In genomic region chr14:41609704-41610183, GRCh38 we compare ENCODE assay signal across 8 cellular contexts. TPM values are rescaled to one million over a fixed set of nuclear protein-coding genes. Genes with fewer than 3 reads are reported as not detected.
A peak's percentile ranks its signal among the peaks of the same experiment; 100 is the strongest.
DNase-seq lines count a peak whose midpoint lies in the region; ATAC-seq and TF ChIP-seq lines count a peak whose summit lies in the region.

No MANE protein-coding gene starts in this region.

- no peaks in the 10 kb centered on the region for H3K36me3 Mint-ChIP-seq in WTC11

- no peak overlapping the region for H3K27ac Mint-ChIP-seq in WTC11

- no peaks in the 10 kb centered on the region for H3K36me3 ChIP-seq in spleen

- H3K9me3 Mint-ChIP-seq in WTC11: no peaks in the 10 kb centered on the region

- intact Hi-C loops in spleen (cut with DNase I; ENCODE audit: low total_unique reads): no loop called here

- ATAC-seq in WTC11 (peak; percentile 73), HG03196 (IDR thresholded peaks at IDR 0.05; ENCODE audit: unreplicated experiment) (no peak), GM21737 (IDR thresholded peaks at IDR 0.05; ENCODE audit: unreplicated experiment) (no peak)

- peak; percentile 73 for DNase-seq in HuH-7 (ENCODE audit: low spot score)
- DNase-seq in WTC11 (ENCODE audit: low spot score): peak; percentile 81
- DNase-seq in hypothalamus (lab: John Stamatoyannopoulos, UW): peak in 37 of 51 donors; percentile 18 to 87 (median 66)
- peak; percentile 77 for DNase-seq in spleen
- DNase-seq in stimulated activated CD4-positive, alpha-beta T cell treated with anti-CD3 and anti-CD28 coated beads, Interleukin-2, amount 100 ng/mL, for 48 hours: no peak

- H3K27me3 ChIP-seq in spleen (replicated peaks in 1 of 7): peaks cover 4 to 65% (median 47%) of the 10 kb centered on the region in 7 donors

- TF ChIP-seq CTCF in 22Rv1 (IDR thresholded peaks at IDR 0.05) (peak; percentile 77), WTC11 (IDR thresholded peaks at IDR 0.05) (no peak), spleen (IDR thresholded peaks at IDR 0.05 in 8 of 11, conservative IDR thresholded peaks at IDR 0.05 in 3 of 11) (peak in 4 of 11 experiments; percentile 9 to 55 (median 20))

- H3K27ac ChIP-seq in 22Rv1: peak overlapping the region; percentile 64
- peak overlapping the region in 1 of 8 donors; percentile 16 for H3K27ac ChIP-seq in spleen

- POLR2A ChIA-PET in WTC11 (lab: Charles Lee): interaction anchor here (0.6 to 1.4 kb wide), 3 partner anchors 12 to 170 kb away, joined by 3 to 4 read pairs (median 4); no protein-coding TSS in a partner anchor

- H3K27me3 Mint-ChIP-seq in WTC11 (ENCODE audit: low read depth): peaks cover 41% of the 10 kb centered on the region

- no peaks in the 10 kb centered on the region for H3K9me3 ChIP-seq in spleen

- H3K4me3 ChIP-seq in spleen: peak overlapping the region in 6 of 8 donors; percentile 6 to 57 (median 27)

- CTCF ChIA-PET in WTC11 (lab: Charles Lee): interaction anchor here (0.5 to 1.8 kb wide), 15 partner anchors 8 to 689 kb away, joined by 3 to 20 read pairs (median 3); no protein-coding TSS in a partner anchor

- 2 to 11% (median 3%) methylated on average over 21 to 24 of the region's 24 CpGs for WGBS in spleen, 5 donors

- H3K4me3 Mint-ChIP-seq in WTC11: peak overlapping the region; percentile 91

- H3K4me1 Mint-ChIP-seq in WTC11: peaks cover 30% of the 10 kb centered on the region

- TF ChIP-seq POLR2A in spleen (IDR thresholded peaks at IDR 0.05): no peak

- peaks cover 10 to 55% (median 45%) of the 10 kb centered on the region in 6 donors for H3K4me1 ChIP-seq in spleen

TF ChIP-seq in WTC11, 78 proteins besides CTCF, POLR2A, EP300 and RAD21 (continues in another document):
- TF ChIP-seq ZNF512 (CRISPR knock-in tag; IDR thresholded peaks at IDR 0.05; ENCODE audit: borderline replicate concordance): no peak
- no peak for TF ChIP-seq GRHL2 (CRISPR knock-in tag; IDR thresholded peaks at IDR 0.05; ENCODE audit: insufficient replicate concordance, severe bottlenecking)
- TF ChIP-seq NR2C2 (CRISPR knock-in tag; IDR thresholded peaks at IDR 0.05): no peak
- TF ChIP-seq ATF1 (CRISPR knock-in tag; IDR thresholded peaks at IDR 0.05): no peak
- 0 out of 2 replicates have a peak, but pooled peaks have one; percentile 37 for TF ChIP-seq SP1 (CRISPR knock-in tag; conservative IDR thresholded peaks at IDR 0.05)
- no peak for TF ChIP-seq PRRX2 (CRISPR knock-in tag; IDR thresholded peaks at IDR 0.05)
- no peak for TF ChIP-seq NFATC4 (CRISPR knock-in tag; IDR thresholded peaks at IDR 0.05)
- no peak for TF ChIP-seq ZNF121 (CRISPR knock-in tag; IDR thresholded peaks at IDR 0.05)
- TF ChIP-seq ZNF219 (CRISPR knock-in tag; IDR thresholded peaks at IDR 0.05; ENCODE audit: borderline replicate concordance): no peak
- TF ChIP-seq AFF4 (CRISPR knock-in tag; IDR thresholded peaks at IDR 0.05; ENCODE audit: borderline replicate concordance): 0 out of 2 replicates have a peak, but pooled peaks have one; percentile 60
- TF ChIP-seq ARID4B (CRISPR knock-in tag; IDR thresholded peaks at IDR 0.05; ENCODE audit: borderline replicate concordance): peak; percentile 92; the same call in 1 of the 2 replicates
- no peak for TF ChIP-seq ZNF671 (CRISPR knock-in tag; IDR thresholded peaks at IDR 0.05)
- no peak for TF ChIP-seq E2F4 (CRISPR knock-in tag; IDR thresholded peaks at IDR 0.05; ENCODE audit: borderline replicate concordance, low read depth)
- TF ChIP-seq FOXJ3 (CRISPR knock-in tag; IDR thresholded peaks at IDR 0.05; ENCODE audit: borderline replicate concordance): no peak
- no peak for TF ChIP-seq CREB1 (CRISPR knock-in tag; IDR thresholded peaks at IDR 0.05)
- no peak for TF ChIP-seq ELF4 (CRISPR knock-in tag; IDR thresholded peaks at IDR 0.05; ENCODE audit: low read depth)
- TF ChIP-seq MLX (CRISPR knock-in tag; IDR thresholded peaks at IDR 0.05): no peak

RNA-seq across cellular contexts. Expression of gene LRFN5, which starts 3.1 kb away (rescaled TPM):
- total RNA-seq in WTC11 (2021): 4.7 to 15.8 TPM (median 5.3 TPM) in 3 replicates
- 1 to 10 TPM in 6 of 7 donors, under 1 TPM in 1; 0.60 to 3.0 (median 2.6) TPM for total RNA-seq in spleen
- under 1 TPM; 0.08 to 0.11 (median 0.10) TPM for polyA plus RNA-seq in spleen

Comparison
In these comparisons a context has a peak if more than half of its experiments do, and no peak if none do; other contexts are left out.
1. DNase-seq: peak in HuH-7 (single experiment), WTC11 (single experiment), hypothalamus (37 of 51) and spleen (single experiment); none in stimulated activated CD4-positive, alpha-beta T cell treated with anti-CD3 and anti-CD28 coated beads, Interleukin-2, amount 100 ng/mL, for 48 hours (0 of 2).